ENCODE assay signal across 8 cellular contexts in genomic region chr17:73369817-73370490, GRCh38. TPM values are rescaled to one million over a fixed set of nuclear protein-coding genes. Genes with fewer than 3 reads are reported as not detected.
DNase-seq lines count a peak whose midpoint lies in the region; ATAC-seq and TF ChIP-seq lines count a peak whose summit lies in the region.
"Not testable (repeated sequence)": the region's sequence is repeated elsewhere in the genome, so short reads cannot be mapped to it uniquely, and the experiment has no call there.

No MANE protein-coding gene starts in this region.

- POLR2A ChIA-PET in A673 (lab: Charles Lee; ENCODE audit: low non-redundant PET) = not testable (repeated sequence)

- H3K4me1 ChIP-seq in A673 (ENCODE audit: insufficient read depth, low read length, poor library complexity, severe bottlenecking) = not testable (repeated sequence)

- ATAC-seq in GM18498 (IDR thresholded peaks at IDR 0.05; ENCODE audit: unreplicated experiment) = peak; percentile 52

- not testable (repeated sequence) for H3K4me3 Mint-ChIP-seq in chondrocyte (ENCODE audit: unreplicated experiment)

- TF ChIP-seq CTCF in A673 (conservative IDR thresholded peaks at IDR 0.05; ENCODE audit: low read depth, low read length) = peak; percentile 88
- TF ChIP-seq CTCF in chondrocyte (IDR thresholded peaks at IDR 0.05) = peak; percentile 93
- TF ChIP-seq CTCF in kidney epithelial cell (IDR thresholded peaks at IDR 0.05; ENCODE audit: insufficient read depth, low read length, poor library complexity, severe bottlenecking) = peak; percentile 82

- not testable (repeated sequence) for H3K27me3 ChIP-seq in A673 (replicated peaks; ENCODE audit: insufficient read depth, low read depth, low read length, poor library complexity); kidney epithelial cell (ENCODE audit: control insufficient read depth, insufficient read depth, low read length)

- not testable (repeated sequence) for H3K4me1 Mint-ChIP-seq in chondrocyte (ENCODE audit: low read depth)

- not testable (repeated sequence) for H3K27ac ChIP-seq in A673 (ENCODE audit: low read depth, low read length, poor library complexity, severe bottlenecking)

- not testable (repeated sequence) for H3K9me3 ChIP-seq in A673 (ENCODE audit: low read depth, low read length, poor library complexity, severe bottlenecking)

- not testable (repeated sequence) for H3K27me3 Mint-ChIP-seq in chondrocyte (ENCODE audit: low read depth)

- intact Hi-C loops in A673 (cut with micrococcal nuclease; ENCODE audit: unreplicated experiment) = loop anchor here (1.0 to 5.0 kb wide), 4 partner anchors 59 to 643 kb away; partner anchors contain the start of gene COG1

- TF ChIP-seq EP300 in Ishikawa (IDR thresholded peaks at IDR 0.05; ENCODE audit: borderline replicate concordance) = not testable (repeated sequence)

- not testable (repeated sequence) for H3K36me3 Mint-ChIP-seq in chondrocyte (ENCODE audit: low read depth)

- CTCF ChIA-PET in A673 (lab: Charles Lee) = interaction anchor here (0.6 to 1.9 kb wide), 17 partner anchors 18 to 813 kb away, joined by 3 to 34 read pairs (median 5); no protein-coding TSS in a partner anchor

- not testable (repeated sequence) for H3K9me3 Mint-ChIP-seq in chondrocyte (ENCODE audit: low read depth)

- TF ChIP-seq RAD21 in Ishikawa (IDR thresholded peaks at IDR 0.05; ENCODE audit: low read depth) = peak; percentile 100

- not testable (repeated sequence) for H3K4me3 ChIP-seq in A673 (ENCODE audit: low read depth, low read length, poor library complexity, severe bottlenecking); kidney epithelial cell (ENCODE audit: low read depth, low read length)

- DNase-seq in A673 (ENCODE audit: low spot score) = peak; percentile 86
- peak; percentile 82 for DNase-seq in NOMO-1 treated with DMSO at 0.1 percent for 48 hours (lab: John Stamatoyannopoulos, UW; ENCODE audit: unreplicated experiment)
- peak; percentile 85 to 88 for DNase-seq in activated CD4-positive, alpha-beta T cell treated with anti-CD3 and anti-CD28 coated beads, Interleukin-2, amount 50 U/mL, for 48 hours
- DNase-seq in chondrocyte (ENCODE audit: low spot score) = not testable (repeated sequence)
- DNase-seq in kidney epithelial cell (ENCODE audit: low read depth) = peak; percentile 23
- peak; percentile 83 for DNase-seq in stimulated activated CD4-positive, alpha-beta T cell treated with anti-CD3 and anti-CD28 coated beads, Interleukin-15, amount 100 ng/mL, for 24 hours

- H3K27ac Mint-ChIP-seq in chondrocyte (ENCODE audit: unreplicated experiment) = not testable (repeated sequence)

- BruUV-seq in A673 (replicated peaks; lab: Mats Ljungman, UMichigan) = not testable (repeated sequence)

- not testable (repeated sequence) for H3K36me3 ChIP-seq in A673 (ENCODE audit: insufficient read depth, low read length, poor library complexity, severe bottlenecking); kidney epithelial cell (ENCODE audit: control insufficient read depth, insufficient read depth, low read length)

TF ChIP-seq in Ishikawa, 13 proteins besides CTCF, POLR2A, EP300 and RAD21:
- TF ChIP-seq MAX (IDR thresholded peaks at IDR 0.05) (peak; percentile 70), YY1 (IDR thresholded peaks at IDR 0.05; ENCODE audit: low read depth) (0 out of 2 replicates have a peak, but pooled peaks have one; percentile 19)

RNA-seq across cellular contexts. Expression of gene CDC42EP4, which starts 58.2 kb away (rescaled TPM):
- total RNA-seq in A673 (2021) (37.5 and 40.2 TPM in 2 replicates), chondrocyte (9.1 to 10.6 TPM (median 10.5 TPM) in 3 replicates), kidney epithelial cell (41.9 and 43.3 TPM in 2 replicates)
